Comparison of ENCODE assay signal across 25 cellular contexts in genomic region chr4:2270341-2271165, GRCh38.
"Had no signal": no experiment of that assay in that cellular context is flagged by ENCODE, and none has a peak within 500 bp of the region (broad histone marks: within the 10 kb centered on the region; RNA-seq: fewer than 3 reads in every experiment).

No MANE protein-coding gene starts in this region.

- H3K27ac ChIP-seq: body of pancreas, colonic mucosa, heart right ventricle, left lung, neutrophil, thyroid gland, upper lobe of left lung, WERI-Rb-1 had no signal

- H3K36me3 Mint-ChIP-seq: activated naive CD8-positive, alpha-beta T cell had no signal

- H3K9me3 Mint-ChIP-seq: nephron; stimulated activated naive CD8-positive, alpha-beta T cell treated with anti-CD3 and anti-CD28 coated beads, Interleukin-15, Interleukin-2, amounts not matched to agents 100 ng/mL and 50 ng/mL, for 24 hours; T-helper 1 cell treated with Interleukin-12 subunit alpha and Interleukin-12 subunit beta and Interleukin-4 antibody, amounts not matched to agents 30 μg/mL and 1 μg/mL, for 36 hours had no signal

- H3K27me3 ChIP-seq: body of pancreas, colonic mucosa, heart right ventricle, left lung, neutrophil, thyroid gland, upper lobe of left lung had no signal

- H3K27me3 Mint-ChIP-seq: activated naive CD8-positive, alpha-beta T cell; stimulated activated naive CD8-positive, alpha-beta T cell treated with anti-CD3 and anti-CD28 coated beads, Interleukin-15, Interleukin-2, amounts not matched to agents 100 ng/mL and 50 ng/mL, for 24 hours had no signal

- ATAC-seq: activated CD4-positive, CD25-positive, alpha-beta regulatory T cell treated with anti-CD3 and anti-CD28 coated beads, Interleukin-2, amount 50 U/mL, for 24 hours; body of pancreas; left lung had no signal

- H3K9me3 ChIP-seq: body of pancreas, colonic mucosa, heart right ventricle, left lung, neutrophil, thyroid gland, upper lobe of left lung had no signal

- H3K4me3 ChIP-seq: body of pancreas, colonic mucosa, heart right ventricle, left lung, thyroid gland, upper lobe of left lung had no signal

- DNase-seq: activated CD4-positive, alpha-beta T cell treated with anti-CD3 and anti-CD28 coated beads for 48 hours; activated CD4-positive, alpha-beta T cell treated with anti-CD3 and anti-CD28 coated beads, Interleukin-2, amount 50 U/mL, for 48 hours; activated CD8-positive, alpha-beta memory T cell treated with anti-CD3 and anti-CD28 coated beads for 24 hours; activated effector memory CD4-positive, alpha-beta T cell treated with Interleukin-2 at 50 U/mL for 16 hours; activated naive CD4-positive, alpha-beta T cell treated with Interleukin-2 at 50 U/mL for 16 hours; body of pancreas; cerebellar nuclear complex; colonic mucosa; effector memory CD4-positive, alpha-beta T cell; kidney glomerular epithelial cell; stimulated activated CD4-positive, alpha-beta T cell treated with anti-CD3 and anti-CD28 coated beads, Interleukin-12 subunit alpha, Interleukin-12 subunit beta, amount 100 ng/mL, for 4 hours; stimulated activated CD4-positive, alpha-beta T cell treated with anti-CD3 and anti-CD28 coated beads, Interleukin-4, amount 100 ng/mL, for 1 hour; SW 1271; T1000; thyroid gland; WERI-Rb-1 had no signal

- H3K4me3 Mint-ChIP-seq: activated naive CD8-positive, alpha-beta T cell; stimulated activated naive CD8-positive, alpha-beta T cell treated with anti-CD3 and anti-CD28 coated beads, Interleukin-15, Interleukin-2, amounts not matched to agents 100 ng/mL and 50 ng/mL, for 24 hours; T-helper 1 cell treated with Interleukin-12 subunit alpha and Interleukin-12 subunit beta and Interleukin-4 antibody, amounts not matched to agents 30 μg/mL and 1 μg/mL, for 36 hours had no signal

- H3K36me3 ChIP-seq: colonic mucosa, heart right ventricle, left lung, neutrophil, thyroid gland, WERI-Rb-1 had no signal

- H3K27ac Mint-ChIP-seq: activated naive CD8-positive, alpha-beta T cell; stimulated activated naive CD8-positive, alpha-beta T cell treated with anti-CD3 and anti-CD28 coated beads, Interleukin-15, Interleukin-2, amounts not matched to agents 100 ng/mL and 50 ng/mL, for 24 hours; T-helper 1 cell treated with Interleukin-12 subunit alpha and Interleukin-12 subunit beta and Interleukin-4 antibody, amounts not matched to agents 30 μg/mL and 1 μg/mL, for 36 hours had no signal

- H3K4me1 ChIP-seq: colonic mucosa had no signal
